Comparison of ENCODE assay signal across 1 cellular context in genomic region chr15:74425634-74426033, GRCh38.
TF ChIP-seq lines count a peak whose summit lies in the region.

No MANE protein-coding gene starts in this region.

TF ChIP-seq in IMR-90, 13 proteins besides CTCF, POLR2A, EP300 and RAD21:
- no peak for TF ChIP-seq MAFK (IDR thresholded peaks at IDR 0.05; ENCODE audit: low read depth, low read length)
- no peak for TF ChIP-seq MXI1 (IDR thresholded peaks at IDR 0.05; ENCODE audit: borderline replicate concordance, low read depth, low read length)
- no peak for TF ChIP-seq ELK1 (IDR thresholded peaks at IDR 0.05; ENCODE audit: borderline replicate concordance, low read depth, low read length)
- no peak for TF ChIP-seq NFE2L2 (IDR thresholded peaks at IDR 0.05; ENCODE audit: low read depth, low read length)
- TF ChIP-seq RFX5 (IDR thresholded peaks at IDR 0.05; ENCODE audit: low read depth, low read length): no peak
- no peak for TF ChIP-seq USF2 (IDR thresholded peaks at IDR 0.05; ENCODE audit: low read depth, low read length)
- no peak for TF ChIP-seq FOS (IDR thresholded peaks at IDR 0.05; ENCODE audit: low read depth, low read length)
- TF ChIP-seq BHLHE40 (IDR thresholded peaks at IDR 0.05; ENCODE audit: low read depth, low read length): no peak
- no peak for TF ChIP-seq CHD1 (IDR thresholded peaks at IDR 0.05; ENCODE audit: low read depth, low read length)
- no peak for TF ChIP-seq CEBPB (IDR thresholded peaks at IDR 0.05; ENCODE audit: low read depth, low read length)
- TF ChIP-seq SMC3 (IDR thresholded peaks at IDR 0.05; ENCODE audit: low read depth, low read length): no peak
- TF ChIP-seq MAZ (IDR thresholded peaks at IDR 0.05; ENCODE audit: borderline replicate concordance, low read depth, low read length): no peak
- TF ChIP-seq RCOR1 (IDR thresholded peaks at IDR 0.05; ENCODE audit: insufficient replicate concordance, low read length): no peak
TF ChIP-seq in IMR-90: peak in this region for 0.
